ENCODE assay signal across 2 cellular contexts in genomic region chr5:54242287-54242686, GRCh38.
TF ChIP-seq lines count a peak whose summit lies in the region.

No MANE protein-coding gene starts in this region.

TF ChIP-seq in IMR-90, 13 proteins besides CTCF, POLR2A, EP300 and RAD21:
- TF ChIP-seq MAZ (IDR thresholded peaks at IDR 0.05; ENCODE audit: borderline replicate concordance, low read depth, low read length) (no peak), USF2 (IDR thresholded peaks at IDR 0.05; ENCODE audit: low read depth, low read length) (no peak), ELK1 (IDR thresholded peaks at IDR 0.05; ENCODE audit: borderline replicate concordance, low read depth, low read length) (no peak), CEBPB (IDR thresholded peaks at IDR 0.05; ENCODE audit: low read depth, low read length) (no peak), RFX5 (IDR thresholded peaks at IDR 0.05; ENCODE audit: low read depth, low read length) (no peak), NFE2L2 (IDR thresholded peaks at IDR 0.05; ENCODE audit: low read depth, low read length) (no peak), CHD1 (IDR thresholded peaks at IDR 0.05; ENCODE audit: low read depth, low read length) (no peak), FOS (IDR thresholded peaks at IDR 0.05; ENCODE audit: low read depth, low read length) (no peak), MXI1 (IDR thresholded peaks at IDR 0.05; ENCODE audit: borderline replicate concordance, low read depth, low read length) (no peak), RCOR1 (IDR thresholded peaks at IDR 0.05; ENCODE audit: insufficient replicate concordance, low read length) (no peak), BHLHE40 (IDR thresholded peaks at IDR 0.05; ENCODE audit: low read depth, low read length) (no peak)

TF ChIP-seq in H1, 55 proteins besides CTCF, POLR2A, EP300 and RAD21:
- TF ChIP-seq YY1 (IDR thresholded peaks at IDR 0.05; ENCODE audit: low read depth, low read length) = peak; percentile 56; the same call in 1 of the 2 replicates
- no peak for TF ChIP-seq POLR2AphosphoS5 (IDR thresholded peaks at IDR 0.05; ENCODE audit: low read depth, low read length)
- no peak for TF ChIP-seq BCL11A (IDR thresholded peaks at IDR 0.05; ENCODE audit: low read depth in 2 of 2, low read length in 2 of 2)
TF ChIP-seq in H1: peak in this region for 1.
